17 cellular contexts compared by ENCODE assay signal in genomic region chr20:25061821-25062530, GRCh38. TPM values are rescaled to one million over a fixed set of nuclear protein-coding genes. Genes with fewer than 3 reads are reported as not detected.
"Had no signal": no experiment of that assay in that cellular context is flagged by ENCODE, and none has a peak within 500 bp of the region (broad histone marks: within the 10 kb centered on the region; RNA-seq: fewer than 3 reads in every experiment).

No MANE protein-coding gene starts in this region.

- H3K9me3 ChIP-seq: left lung, upper lobe of left lung had no signal

- H3K4me3 ChIP-seq: esophagus muscularis mucosa, left lung, SK-N-MC, upper lobe of left lung had no signal

- H3K36me3 ChIP-seq: esophagus muscularis mucosa, left lung, upper lobe of left lung had no signal

- ATAC-seq: activated T-cell treated with anti-CD3 and anti-CD28 coated beads, Interleukin-2, amount 50 U/mL, for 4 hours; left lung; natural killer cell treated with Interleukin-12 subunit alpha and Interleukin-12 subunit beta and Interleukin-15 and Interleukin-18, amount 100 ng/mL, for 72 hours had no signal

- H3K9me3 Mint-ChIP-seq: activated T-cell treated with anti-CD3 and anti-CD28 coated beads, Interleukin-2, amount 50 U/mL, for 4 hours; memory B cell; natural killer cell treated with Interleukin-12 subunit alpha and Interleukin-12 subunit beta and Interleukin-15 and Interleukin-18, amount 100 ng/mL, for 72 hours had no signal

- H3K27ac ChIP-seq: esophagus muscularis mucosa, left lung, SK-N-MC, upper lobe of left lung had no signal

- H3K4me3 Mint-ChIP-seq: activated T-cell treated with anti-CD3 and anti-CD28 coated beads, Interleukin-2, amount 50 U/mL, for 4 hours; memory B cell; natural killer cell treated with Interleukin-12 subunit alpha and Interleukin-12 subunit beta and Interleukin-15 and Interleukin-18, amount 100 ng/mL, for 72 hours had no signal

- H3K27me3 Mint-ChIP-seq: memory B cell had no signal

- H3K27me3 ChIP-seq: esophagus muscularis mucosa, left lung, upper lobe of left lung had no signal

- H3K36me3 Mint-ChIP-seq: memory B cell; natural killer cell treated with Interleukin-12 subunit alpha and Interleukin-12 subunit beta and Interleukin-15 and Interleukin-18, amount 100 ng/mL, for 72 hours had no signal

- DNase-seq: activated CD4-positive, alpha-beta T cell treated with anti-CD3 and anti-CD28 coated beads, Interleukin-2, amount 50 U/mL, for 1 hour; activated gamma-delta T cell treated with Interleukin-2 at 50 U/mL for 16 hours; activated T-cell treated with anti-CD3 and anti-CD28 coated beads, Interleukin-2, amount 50 U/mL, for 4 hours; occipital lobe; stimulated activated CD4-positive, alpha-beta T cell treated with anti-CD3 and anti-CD28 coated beads, Interleukin-1b, Interleukin-23, amount 100 ng/mL, for 48 hours; stimulated activated naive CD4-positive, alpha-beta T cell; T-helper 1 cell; upper lobe of left lung had no signal

- H3K27ac Mint-ChIP-seq: memory B cell; natural killer cell treated with Interleukin-12 subunit alpha and Interleukin-12 subunit beta and Interleukin-15 and Interleukin-18, amount 100 ng/mL, for 72 hours had no signal

RNA-seq across cellular contexts. Expression of gene VSX1, which starts 20.0 kb away (rescaled TPM):
- total RNA-seq: activated CD8-positive, alpha-beta memory T cell treated with anti-CD3 and anti-CD28 coated beads for 36 hours; activated T-cell treated with anti-CD3 and anti-CD28 coated beads, Interleukin-2, amount 50 U/mL, for 4 hours; aorta; bronchial epithelial cell; fibroblast of villous mesenchyme; left lung; natural killer cell treated with Interleukin-12 subunit alpha and Interleukin-12 subunit beta and Interleukin-15 and Interleukin-18, amount 100 ng/mL, for 72 hours; occipital lobe; upper lobe of left lung had no signal
